ENCODE assay signal across 14 cellular contexts in genomic region chr18:23825496-23825895, GRCh38.
DNase-seq lines count a peak whose midpoint lies in the region; ATAC-seq and TF ChIP-seq lines count a peak whose summit lies in the region.
"Had no signal": no experiment of that assay in that cellular context is flagged by ENCODE, and none has a peak within 500 bp of the region (broad histone marks: within the 10 kb centered on the region; RNA-seq: fewer than 3 reads in every experiment).

No MANE protein-coding gene starts in this region.

- H3K4me2 ChIP-seq in neural cell (ENCODE audit: low read length): no peak overlapping the region

- H3K4me1 Mint-ChIP-seq in chondrocyte (ENCODE audit: low read depth): peaks cover 43% of the 10 kb centered on the region

- H3F3A ChIP-seq in neural cell (ENCODE audit: insufficient read depth, low read length, poor library complexity, severe bottlenecking): no peaks in the 10 kb centered on the region

- DNase-seq in Right ventricle myocardium superior: no peak
- DNase-seq in cardiac septum (ENCODE audit: low spot score): no peak
- DNase-seq in chondrocyte (ENCODE audit: low spot score): no peak
- no peak for DNase-seq in uterus
- DNase-seq in inferior parietal cortex (ENCODE audit: extremely low spot score): no peak
- DNase-seq in activated CD4-positive, alpha-beta T cell treated with anti-CD3 and anti-CD28 coated beads, Interleukin-2, amount 50 U/mL, for 1 hour: no peak
- DNase-seq: activated CD8-positive, alpha-beta memory T cell treated with anti-CD3 and anti-CD28 coated beads, Interleukin-2, amount 50 U/mL, for 4 hours had no signal

- no peaks in the 10 kb centered on the region for H3K27me3 Mint-ChIP-seq in chondrocyte (ENCODE audit: low read depth)

- H3K4me1 ChIP-seq in uterus: peaks cover 5 to 10% of the 10 kb centered on the region in 2 donors
- H3K4me1 ChIP-seq: parathyroid adenoma had no signal

- H3K9ac ChIP-seq in neural cell (ENCODE audit: low read length): no peak overlapping the region
- H3K9ac ChIP-seq: parathyroid adenoma had no signal

- H3K36me3 ChIP-seq in neural cell (ENCODE audit: insufficient read depth, low read length): no peaks in the 10 kb centered on the region
- no peaks in the 10 kb centered on the region for H3K36me3 ChIP-seq in uterus

- no peaks in the 10 kb centered on the region for H3K27me3 ChIP-seq in neural cell (ENCODE audit: insufficient read depth, low read depth, low read length)
- H3K27me3 ChIP-seq in uterus: no peaks in the 10 kb centered on the region

- no peak for TF ChIP-seq CTCF in chondrocyte (IDR thresholded peaks at IDR 0.05)
- TF ChIP-seq CTCF in neural cell (IDR thresholded peaks at IDR 0.05; ENCODE audit: poor library complexity, severe bottlenecking): no peak
- no peak for TF ChIP-seq CTCF in uterus (IDR thresholded peaks at IDR 0.05)

- no peaks in the 10 kb centered on the region for H3K9me2 ChIP-seq in neural cell (ENCODE audit: insufficient read depth, low read length)

- H3K4me3 ChIP-seq in neural cell (ENCODE audit: low read length) (peak overlapping the region; percentile 19), uterus (no peak overlapping the region)

- peak; percentile 7 for ATAC-seq in Right ventricle myocardium superior (ENCODE audit: poor library complexity)
- ATAC-seq in HG02970 (IDR thresholded peaks at IDR 0.05; ENCODE audit: low FRiP score, unreplicated experiment): no peak
- ATAC-seq: HCT116, WTC11 had no signal

- no peak for TF ChIP-seq EP300 in neural cell (conservative IDR thresholded peaks at IDR 0.05; ENCODE audit: poor library complexity, severe bottlenecking)

- H3K9me3 ChIP-seq in neural cell (ENCODE audit: low read length): no peaks in the 10 kb centered on the region
- H3K9me3 ChIP-seq in uterus: no peaks in the 10 kb centered on the region

- TF ChIP-seq RAD21 in neural cell (conservative IDR thresholded peaks at IDR 0.05): no peak

- H3K27ac ChIP-seq in neural cell (ENCODE audit: low read length) (peak overlapping the region; percentile 83), uterus (peak overlapping the region; percentile 83 to 90)
- H3K27ac ChIP-seq: 22Rv1, parathyroid adenoma had no signal

- TF ChIP-seq POLR2A in uterus (IDR thresholded peaks at IDR 0.05): no peak

- H3K27ac Mint-ChIP-seq in chondrocyte (ENCODE audit: unreplicated experiment): peak overlapping the region; percentile 88
- H3K27ac Mint-ChIP-seq: WTC11 had no signal

- H3K36me3 Mint-ChIP-seq in chondrocyte (ENCODE audit: low read depth): no peaks in the 10 kb centered on the region
- H3K36me3 Mint-ChIP-seq: activated naive CD4-positive, alpha-beta T cell treated with anti-CD3 and anti-CD28 coated beads, Interleukin-2, amount 50 U/mL, for 72 hours; WTC11 had no signal

- H2AFZ ChIP-seq in neural cell (ENCODE audit: low read depth, low read length): no peak overlapping the region
- H2AFZ ChIP-seq: parathyroid adenoma had no signal

- no peaks in the 10 kb centered on the region for H3K9me3 Mint-ChIP-seq in chondrocyte (ENCODE audit: low read depth)
- H3K9me3 Mint-ChIP-seq: WTC11 had no signal

- no peaks in the 10 kb centered on the region for H3K79me2 ChIP-seq in neural cell (replicated peaks; ENCODE audit: insufficient read depth, low read length)
- H3K79me2 ChIP-seq: parathyroid adenoma had no signal

- no peaks in the 10 kb centered on the region for H4K20me1 ChIP-seq in neural cell (ENCODE audit: insufficient read depth)

- H3K4me3 Mint-ChIP-seq in chondrocyte (ENCODE audit: unreplicated experiment): no peak overlapping the region
- H3K4me3 Mint-ChIP-seq: WTC11 had no signal

- intact Hi-C loops in Right ventricle myocardium superior (cut with DNase I): no loop called here
- intact Hi-C loops in cardiac septum (cut with DNase I): loop anchor here (5.0 kb wide), 3 partner anchors 92 to 292 kb away; no protein-coding TSS in a partner anchor
- intact Hi-C loops in uterus (cut with DNase I; ENCODE audit: low total_unique reads): no loop called here

TF ChIP-seq in neural cell, 6 proteins besides CTCF, POLR2A, EP300 and RAD21:
- TF ChIP-seq MXI1 (conservative IDR thresholded peaks at IDR 0.05; ENCODE audit: poor library complexity, severe bottlenecking) (no peak), REST (IDR thresholded peaks at IDR 0.05; ENCODE audit: borderline replicate concordance) (no peak), TAF1 (IDR thresholded peaks at IDR 0.05; ENCODE audit: low read depth) (no peak), SMC3 (conservative IDR thresholded peaks at IDR 0.05; ENCODE audit: poor library complexity) (no peak), POLR2AphosphoS5 (IDR thresholded peaks at IDR 0.05) (no peak), EZH2 (IDR thresholded peaks at IDR 0.05; ENCODE audit: borderline replicate concordance, insufficient read depth, low read length, poor library complexity, severe bottlenecking) (no peak)
